ENCODE assay signal across 12 cellular contexts in the genomic region with DNA sequence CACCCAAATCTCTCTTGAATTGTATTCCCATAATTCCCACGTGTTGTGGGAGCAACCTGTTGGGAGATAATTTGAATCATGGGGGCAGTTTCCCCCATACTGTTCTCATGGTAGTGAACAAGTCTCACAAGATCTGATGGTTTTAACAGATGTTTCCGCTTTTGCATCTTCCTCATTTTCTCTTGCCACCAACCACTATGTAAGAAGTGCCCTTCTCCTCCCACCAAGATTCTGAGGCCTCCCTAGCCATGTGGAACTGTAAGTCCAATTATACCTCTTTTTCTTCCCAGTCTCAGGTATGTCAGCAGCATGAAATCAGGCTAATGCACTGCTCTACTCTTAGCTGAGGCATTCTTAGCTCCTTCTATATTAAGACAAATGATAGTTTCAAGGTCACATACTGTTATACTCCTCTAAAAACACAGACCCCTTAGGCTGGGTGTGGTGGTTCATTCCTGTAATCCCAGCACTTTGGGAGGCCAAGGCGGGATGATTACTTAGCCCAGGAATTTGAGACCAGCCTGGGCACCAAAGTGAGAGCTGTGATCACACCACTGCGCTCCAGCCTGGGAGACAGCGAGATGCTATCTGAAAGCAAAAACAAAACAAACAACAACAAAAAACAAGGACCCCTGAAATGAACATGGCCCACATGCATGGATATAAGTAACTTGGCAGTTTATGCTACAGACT. TPM values are rescaled to one million over a fixed set of nuclear protein-coding genes. Genes with fewer than 3 reads are reported as not detected.
A peak's percentile ranks its signal among the peaks of the same experiment; 100 is the strongest.
DNase-seq lines count a peak whose midpoint lies in the region; ATAC-seq and TF ChIP-seq lines count a peak whose summit lies in the region.
"Had no signal": no experiment of that assay in that cellular context is flagged by ENCODE, and none has a peak within 500 bp of the region (broad histone marks: within the 10 kb centered on the region; RNA-seq: fewer than 3 reads in every experiment).

No MANE protein-coding gene starts in this region.

- no peak overlapping the region for H3K4me3 ChIP-seq in CD8-positive, alpha-beta T cell (ENCODE audit: low read depth, low read length)

- intact Hi-C loops in CD8-positive, alpha-beta T cell (cut with DNase I, micrococcal nuclease) = loop anchor here in 1 of 2 experiments (10.0 kb wide), 1 partner anchor 1408 kb away; no protein-coding TSS in a partner anchor
- intact Hi-C loops in posterior cingulate gyrus (cut with DNase I) = no loop called here

- DNase-seq in CD8-positive, alpha-beta T cell = no peak
- no peak for DNase-seq in HFFc6
- DNase-seq in WTC11 (ENCODE audit: low spot score) = no peak
- DNase-seq in midbrain (lab: John Stamatoyannopoulos, UW) = peak; percentile 4
- no peak for DNase-seq in NCI-H2107 treated with DMSO at 0.1 percent for 48 hours (lab: John Stamatoyannopoulos, UW; ENCODE audit: unreplicated experiment)
- no peak for DNase-seq in stimulated activated CD4-positive, alpha-beta T cell treated with anti-CD3 and anti-CD28 coated beads, Interleukin-4, amount 100 ng/mL, for 1 hour
- DNase-seq in posterior cingulate gyrus = no peak
- DNase-seq: activated naive CD4-positive, alpha-beta T cell treated with Interleukin-2 at 50 U/mL for 16 hours; HCEC 1CT; IMR-90; nucleus accumbens had no signal

- CTCF ChIA-PET in CD8-positive, alpha-beta T cell (lab: Charles Lee) = no interaction called here
- CTCF ChIA-PET in WTC11 (lab: Charles Lee) = no interaction called here

- peak overlapping the region; percentile 49 for H3K4me3 Mint-ChIP-seq in CD8-positive, alpha-beta T cell
- H3K4me3 Mint-ChIP-seq in HFFc6 (peak overlapping the region; percentile 94), WTC11 (no peak overlapping the region)

- ATAC-seq in CD8-positive, alpha-beta T cell = no peak
- ATAC-seq in WTC11 (no peak), HG03354 (IDR thresholded peaks at IDR 0.05; ENCODE audit: poor library complexity, severe bottlenecking, unreplicated experiment) (no peak)

- TF ChIP-seq CTCF in CD8-positive, alpha-beta T cell (IDR thresholded peaks at IDR 0.05) = no peak
- TF ChIP-seq CTCF in HFFc6 (IDR thresholded peaks at IDR 0.05) (no peak), WTC11 (IDR thresholded peaks at IDR 0.05) (no peak)

- no peaks in the 10 kb centered on the region for H3K27me3 Mint-ChIP-seq in CD8-positive, alpha-beta T cell (ENCODE audit: low read depth)
- H3K27me3 Mint-ChIP-seq in HFFc6 (ENCODE audit: insufficient read depth) = no peaks in the 10 kb centered on the region; the same call in 1 of the 2 replicates
- H3K27me3 Mint-ChIP-seq in WTC11 (ENCODE audit: low read depth) = peaks cover 6% of the 10 kb centered on the region

- no peaks in the 10 kb centered on the region for H3K9me3 Mint-ChIP-seq in CD8-positive, alpha-beta T cell
- H3K9me3 Mint-ChIP-seq in HFFc6 = no peaks in the 10 kb centered on the region
- peaks cover 3% of the 10 kb centered on the region; the same call in 1 of the 2 replicates for H3K9me3 Mint-ChIP-seq in WTC11

- H3K4me1 Mint-ChIP-seq in CD8-positive, alpha-beta T cell (ENCODE audit: low read depth) = peaks cover 83% of the 10 kb centered on the region
- H3K4me1 Mint-ChIP-seq in HFFc6 (ENCODE audit: low read depth) = peaks cover 63% of the 10 kb centered on the region
- peaks cover 32% of the 10 kb centered on the region for H3K4me1 Mint-ChIP-seq in WTC11

- no peaks in the 10 kb centered on the region for H3K36me3 ChIP-seq in CD8-positive, alpha-beta T cell (ENCODE audit: insufficient read depth, low read length)

- no peak overlapping the region for H3K27ac ChIP-seq in CD8-positive, alpha-beta T cell (ENCODE audit: low read depth, low read length)

- H3K36me3 Mint-ChIP-seq in CD8-positive, alpha-beta T cell = peaks cover 57% of the 10 kb centered on the region
- H3K36me3 Mint-ChIP-seq in HFFc6 (ENCODE audit: low read depth) (peaks cover 35% of the 10 kb centered on the region), WTC11 (peaks cover 21% of the 10 kb centered on the region)

- H3K4me1 ChIP-seq in CD8-positive, alpha-beta T cell (ENCODE audit: insufficient read depth, low read length) = peaks cover 67% of the 10 kb centered on the region

- H3K9me3 ChIP-seq in CD8-positive, alpha-beta T cell (ENCODE audit: low read length) = no peaks in the 10 kb centered on the region

- no peaks in the 10 kb centered on the region for H3K27me3 ChIP-seq in CD8-positive, alpha-beta T cell (ENCODE audit: insufficient read depth, low read length)

- H3K27ac Mint-ChIP-seq in CD8-positive, alpha-beta T cell = peak overlapping the region; percentile 79
- H3K27ac Mint-ChIP-seq in HFFc6 (peak overlapping the region; percentile 23), WTC11 (peak overlapping the region; percentile 43)

- POLR2A ChIA-PET in CD8-positive, alpha-beta T cell (lab: Charles Lee) = no interaction called here
- POLR2A ChIA-PET in WTC11 (lab: Charles Lee) = no interaction called here

TF ChIP-seq in WTC11, 78 proteins besides CTCF, POLR2A, EP300 and RAD21:
- no peak for TF ChIP-seq CDX4 (CRISPR knock-in tag; IDR thresholded peaks at IDR 0.05; ENCODE audit: borderline replicate concordance)
- no peak for TF ChIP-seq CREM (CRISPR knock-in tag; IDR thresholded peaks at IDR 0.05)
TF ChIP-seq in WTC11: peak in this region for 0.

RNA-seq across cellular contexts. Expression of gene SCAF11, which starts 3.6 kb away (rescaled TPM):
- 100 to 1,000 TPM; 204 to 218 TPM for total RNA-seq in CD8-positive, alpha-beta T cell
- 100 to 1,000 TPM; 108 to 130 (median 115) TPM for total RNA-seq in HFFc6 (2021; fragmentation: NEBNext Ultra II Directional; extraction: Animal tissue kit (Norgen Biotek cat#: 25700))
- 65.6 to 82.4 TPM (median 72.6 TPM) in 3 replicates for total RNA-seq in WTC11 (2021)

Comparison
In these comparisons a context has a peak if more than half of its experiments do, and no peak if none do; other contexts are left out.
1. H3K27ac Mint-ChIP-seq: peak in every context shown above with its lines; median percentile 79 in CD8-positive, alpha-beta T cell; 43 in WTC11; 23 in HFFc6.